9 cellular contexts compared by ENCODE assay signal in the genomic region with DNA sequence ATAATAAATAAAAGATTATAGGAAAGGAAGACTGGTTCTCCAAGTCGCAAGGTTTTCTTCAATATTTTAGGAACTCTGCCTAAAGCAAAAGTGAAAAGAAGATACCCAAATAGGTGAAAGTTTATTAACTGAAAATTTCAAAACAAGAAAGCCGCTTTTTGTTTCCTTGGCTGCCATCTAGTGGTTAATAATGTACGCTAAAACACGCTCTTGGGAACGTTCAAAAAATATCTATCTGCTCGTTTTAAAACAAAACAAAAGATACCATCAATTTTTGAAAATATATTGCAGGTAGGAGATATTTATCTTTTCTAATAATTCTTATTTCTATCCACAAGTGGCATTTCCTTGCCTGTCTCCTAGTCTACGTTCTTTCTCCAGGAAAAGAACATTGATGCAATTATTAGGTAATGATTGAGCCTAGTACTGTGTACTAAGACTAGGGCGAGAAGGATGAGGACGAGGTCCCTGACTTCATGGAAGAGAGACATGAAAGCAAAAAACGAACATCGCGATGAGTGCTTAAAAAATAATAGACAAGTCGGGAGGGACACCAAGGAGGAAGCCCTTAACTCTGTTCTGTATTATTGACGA.
DNase-seq lines count a peak whose midpoint lies in the region; ATAC-seq, FAIRE-seq and TF ChIP-seq lines count a peak whose summit lies in the region.
"Had no signal": no experiment of that assay in that cellular context is flagged by ENCODE, and none has a peak within 500 bp of the region (broad histone marks: within the 10 kb centered on the region; RNA-seq: fewer than 3 reads in every experiment).

No MANE protein-coding gene starts in this region.

- H3K27me3 ChIP-seq in stomach = no peaks in the 10 kb centered on the region

- TF ChIP-seq CTCF in foreskin fibroblast (IDR thresholded peaks at IDR 0.05; ENCODE audit: low read depth, low read length) (peak; percentile 65), stomach (IDR thresholded peaks at IDR 0.05) (peak in 5 of 7 experiments; percentile 17 to 71 (median 56))

- no peaks in the 10 kb centered on the region for H3K36me3 Mint-ChIP-seq in activated naive CD8-positive, alpha-beta T cell treated with anti-CD3 and anti-CD28 coated beads, Interleukin-2, amount 50 U/mL, for 24 hours (ENCODE audit: low read depth)

- peaks cover 0 to 5% (median 0%) of the 10 kb centered on the region in 4 donors for H3K4me1 ChIP-seq in stomach

- no peaks in the 10 kb centered on the region for H3K9me3 ChIP-seq in stomach

- H3K27ac ChIP-seq in stomach = no peak overlapping the region

- H3K4me3 ChIP-seq in foreskin fibroblast (ENCODE audit: low read depth in 1 of 2, low read length in 2 of 2) (no peak overlapping the region), stomach (no peak overlapping the region)

- H3K9me3 Mint-ChIP-seq in activated naive CD8-positive, alpha-beta T cell treated with anti-CD3 and anti-CD28 coated beads, Interleukin-2, amount 50 U/mL, for 24 hours = no peaks in the 10 kb centered on the region
- H3K9me3 Mint-ChIP-seq in stimulated activated naive CD8-positive, alpha-beta T cell treated with anti-CD3 and anti-CD28 coated beads, Interleukin-15, amount 100 ng/mL, for 72 hours = no peaks in the 10 kb centered on the region

- no peak overlapping the region for H3K27ac Mint-ChIP-seq in activated naive CD8-positive, alpha-beta T cell treated with anti-CD3 and anti-CD28 coated beads, Interleukin-2, amount 50 U/mL, for 24 hours
- H3K27ac Mint-ChIP-seq in stimulated activated naive CD8-positive, alpha-beta T cell treated with anti-CD3 and anti-CD28 coated beads, Interleukin-15, amount 100 ng/mL, for 72 hours = no peak overlapping the region

- peaks cover 1% of the 10 kb centered on the region for H3K27me3 Mint-ChIP-seq in activated naive CD8-positive, alpha-beta T cell treated with anti-CD3 and anti-CD28 coated beads, Interleukin-2, amount 50 U/mL, for 24 hours
- peaks cover 7% of the 10 kb centered on the region for H3K27me3 Mint-ChIP-seq in stimulated activated naive CD8-positive, alpha-beta T cell treated with anti-CD3 and anti-CD28 coated beads, Interleukin-15, amount 100 ng/mL, for 72 hours

- no peaks in the 10 kb centered on the region for H3K36me3 ChIP-seq in stomach

- H3K4me3 Mint-ChIP-seq in activated naive CD8-positive, alpha-beta T cell treated with anti-CD3 and anti-CD28 coated beads, Interleukin-2, amount 50 U/mL, for 24 hours = no peak overlapping the region
- no peak overlapping the region for H3K4me3 Mint-ChIP-seq in stimulated activated naive CD8-positive, alpha-beta T cell treated with anti-CD3 and anti-CD28 coated beads, Interleukin-15, amount 100 ng/mL, for 72 hours

- H3K4me1 Mint-ChIP-seq in activated naive CD8-positive, alpha-beta T cell treated with anti-CD3 and anti-CD28 coated beads, Interleukin-2, amount 50 U/mL, for 24 hours = no peaks in the 10 kb centered on the region
- H3K4me1 Mint-ChIP-seq in stimulated activated naive CD8-positive, alpha-beta T cell treated with anti-CD3 and anti-CD28 coated beads, Interleukin-15, amount 100 ng/mL, for 72 hours = no peaks in the 10 kb centered on the region

- intact Hi-C loops in stomach (cut with DNase I; ENCODE audit: low total_unique reads) = loop anchor here (10.0 kb wide), 1 partner anchor 141 kb away; no protein-coding TSS in a partner anchor

- no peak for TF ChIP-seq POLR2A in stomach (IDR thresholded peaks at IDR 0.05)

- no peak for TF ChIP-seq EP300 in stomach (IDR thresholded peaks at IDR 0.05)

- WGBS in stomach, 5 donors = 34 to 39% (median 36%) methylated on average over 14 of the region's 14 CpGs

- FAIRE-seq in HTR-8/SVneo (lab: Jason Lieb, UNC) = no peak

- DNase-seq in COR-L47 (lab: John Stamatoyannopoulos, UW) (peak; percentile 27), HTR-8/SVneo (ENCODE audit: insufficient read length, low spot score) (peak; percentile 10), SK-N-DZ (ENCODE audit: low spot score) (peak; percentile 27), foreskin fibroblast (peak in 1 of 2 donors; percentile 66), stomach (no peak)
- no peak for DNase-seq in activated naive CD8-positive, alpha-beta T cell treated with anti-CD3 and anti-CD28 coated beads, Interleukin-2, amount 50 U/mL, for 24 hours
- DNase-seq in stimulated activated naive CD8-positive, alpha-beta T cell treated with anti-CD3 and anti-CD28 coated beads, Interleukin-15, amount 100 ng/mL, for 72 hours = no peak
- DNase-seq: left cardiac atrium had no signal

- ATAC-seq in HG03520 (IDR thresholded peaks at IDR 0.05; ENCODE audit: unreplicated experiment) = no peak
- no peak for ATAC-seq in activated naive CD8-positive, alpha-beta T cell treated with anti-CD3 and anti-CD28 coated beads, Interleukin-2, amount 50 U/mL, for 24 hours
- no peak for ATAC-seq in stimulated activated naive CD8-positive, alpha-beta T cell treated with anti-CD3 and anti-CD28 coated beads, Interleukin-15, amount 100 ng/mL, for 72 hours

Comparison
In these comparisons a context has a peak if more than half of its experiments do, and no peak if none do; other contexts are left out.
1. DNase-seq: peak in COR-L47 (single experiment), HTR-8/SVneo (single experiment) and SK-N-DZ (single experiment); none in stomach (single experiment), activated naive CD8-positive, alpha-beta T cell treated with anti-CD3 and anti-CD28 coated beads, Interleukin-2, amount 50 U/mL, for 24 hours (single experiment) and stimulated activated naive CD8-positive, alpha-beta T cell treated with anti-CD3 and anti-CD28 coated beads, Interleukin-15, amount 100 ng/mL, for 72 hours (0 of 2).